In genomic region chr2:200382883-200383282, GRCh38 we compare ENCODE assay signal across 1 cellular context.
TF ChIP-seq lines count a peak whose summit lies in the region.

No MANE protein-coding gene starts in this region.

TF ChIP-seq in GM12878, 131 proteins besides CTCF, POLR2A, EP300 and RAD21:
- TF ChIP-seq MYC (IDR thresholded peaks at IDR 0.05; ENCODE audit: insufficient read depth, insufficient read length, insufficient replicate concordance, low read length, severe bottlenecking) (no peak), PAX5 (IDR thresholded peaks at IDR 0.05; ENCODE audit: borderline replicate concordance, low read depth, low read length) (no peak), RELA (IDR thresholded peaks at IDR 0.05; ENCODE audit: borderline replicate concordance, partially characterized antibody) (no peak), CUX1 (IDR thresholded peaks at IDR 0.05; ENCODE audit: insufficient replicate concordance, low read depth, low read length) (no peak), CREB1 (IDR thresholded peaks at IDR 0.05; ENCODE audit: low read depth) (no peak), BMI1 (IDR thresholded peaks at IDR 0.05; ENCODE audit: borderline replicate concordance) (no peak), ZNF687 (IDR thresholded peaks at IDR 0.05) (no peak), KAT2A (conservative IDR thresholded peaks at IDR 0.05; ENCODE audit: control insufficient read depth, low read depth, low read length) (no peak), SMAD5 (IDR thresholded peaks at IDR 0.05; ENCODE audit: low read depth) (no peak), REST (IDR thresholded peaks at IDR 0.05; ENCODE audit: low read depth, low read length) (no peak), ZNF24 (IDR thresholded peaks at IDR 0.05) (no peak), ETV6 (conservative IDR thresholded peaks at IDR 0.05 in 1 of 2, IDR thresholded peaks at IDR 0.05 in 1 of 2; ENCODE audit: borderline replicate concordance in 1 of 2, low read depth in 1 of 2) (no peak), EZH2 (IDR thresholded peaks at IDR 0.05; ENCODE audit: borderline replicate concordance, control insufficient read depth, low read depth, low read length) (no peak), FOXK2 (IDR thresholded peaks at IDR 0.05) (no peak), PBX3 (IDR thresholded peaks at IDR 0.05; ENCODE audit: insufficient replicate concordance, low read depth, low read length) (no peak), TCF3 (IDR thresholded peaks at IDR 0.05; ENCODE audit: borderline replicate concordance, insufficient read depth, low read depth, low read length) (no peak)
- TF ChIP-seq, protein P1, sequence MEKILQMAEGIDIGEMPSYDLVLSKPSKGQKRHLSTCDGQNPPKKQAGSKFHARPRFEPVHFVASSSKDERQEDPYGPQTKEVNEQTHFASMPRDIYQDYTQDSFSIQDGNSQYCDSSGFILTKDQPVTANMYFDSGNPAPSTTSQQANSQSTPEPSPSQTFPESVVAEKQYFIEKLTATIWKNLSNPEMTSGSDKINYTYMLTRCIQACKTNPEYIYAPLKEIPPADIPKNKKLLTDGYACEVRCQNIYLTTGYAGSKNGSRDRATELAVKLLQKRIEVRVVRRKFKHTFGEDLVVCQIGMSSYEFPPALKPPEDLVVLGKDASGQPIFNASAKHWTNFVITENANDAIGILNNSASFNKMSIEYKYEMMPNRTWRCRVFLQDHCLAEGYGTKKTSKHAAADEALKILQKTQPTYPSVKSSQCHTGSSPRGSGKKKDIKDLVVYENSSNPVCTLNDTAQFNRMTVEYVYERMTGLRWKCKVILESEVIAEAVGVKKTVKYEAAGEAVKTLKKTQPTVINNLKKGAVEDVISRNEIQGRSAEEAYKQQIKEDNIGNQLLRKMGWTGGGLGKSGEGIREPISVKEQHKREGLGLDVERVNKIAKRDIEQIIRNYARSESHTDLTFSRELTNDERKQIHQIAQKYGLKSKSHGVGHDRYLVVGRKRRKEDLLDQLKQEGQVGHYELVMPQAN (conservative IDR thresholded peaks at IDR 0.05), result no peak
- TF ChIP-seq, protein P2, sequence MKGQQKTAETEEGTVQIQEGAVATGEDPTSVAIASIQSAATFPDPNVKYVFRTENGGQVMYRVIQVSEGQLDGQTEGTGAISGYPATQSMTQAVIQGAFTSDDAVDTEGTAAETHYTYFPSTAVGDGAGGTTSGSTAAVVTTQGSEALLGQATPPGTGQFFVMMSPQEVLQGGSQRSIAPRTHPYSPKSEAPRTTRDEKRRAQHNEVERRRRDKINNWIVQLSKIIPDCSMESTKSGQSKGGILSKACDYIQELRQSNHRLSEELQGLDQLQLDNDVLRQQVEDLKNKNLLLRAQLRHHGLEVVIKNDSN (IDR thresholded peaks at IDR 0.05; ENCODE audit: borderline replicate concordance, extremely low read length, insufficient read depth, low read depth, low read length), result no peak
TF ChIP-seq in GM12878: peak in this region for 0.
